Comparison of ENCODE assay signal across 8 cellular contexts in genomic region chr13:20924758-20925394, GRCh38. TPM values are rescaled to one million over a fixed set of nuclear protein-coding genes. Genes with fewer than 3 reads are reported as not detected.
A peak's percentile ranks its signal among the peaks of the same experiment; 100 is the strongest.
DNase-seq lines count a peak whose midpoint lies in the region; ATAC-seq and TF ChIP-seq lines count a peak whose summit lies in the region.

No MANE protein-coding gene starts in this region.

- intact Hi-C loops in activated B cell treated with CpG ODN at 0.5 μM for 24 hours (cut with micrococcal nuclease) = loop anchor here (1.0 to 10.0 kb wide), 5 partner anchors 100 to 743 kb away; no protein-coding TSS in a partner anchor

- no peak overlapping the region for H3K27ac Mint-ChIP-seq in activated B cell treated with CpG ODN at 0.5 μM for 24 hours

- no peak for TF ChIP-seq CTCF in activated B cell treated with CpG ODN at 0.5 μM for 24 hours (IDR thresholded peaks at IDR 0.05)

- H3K9me3 Mint-ChIP-seq in activated B cell treated with CpG ODN at 0.5 μM for 24 hours = no peaks in the 10 kb centered on the region

- H3K36me3 Mint-ChIP-seq in activated B cell treated with CpG ODN at 0.5 μM for 24 hours (ENCODE audit: low read depth) = no peaks in the 10 kb centered on the region

- no peak overlapping the region for H3K4me3 Mint-ChIP-seq in activated B cell treated with CpG ODN at 0.5 μM for 24 hours

- no peaks in the 10 kb centered on the region for H3K27me3 Mint-ChIP-seq in activated B cell treated with CpG ODN at 0.5 μM for 24 hours

- POLR2A ChIA-PET in activated B cell treated with CpG ODN at 0.5 μM for 24 hours (lab: Charles Lee) = no interaction called here

- CTCF ChIA-PET in activated B cell treated with CpG ODN at 0.5 μM for 24 hours (lab: Charles Lee) = interaction anchor here (0.6 to 6.9 kb wide), 5 partner anchors 12 to 728 kb away, joined by 3 to 73 read pairs (median 6); no protein-coding TSS in a partner anchor

- DNase-seq in NCI-H2196 (lab: John Stamatoyannopoulos, UW; ENCODE audit: unreplicated experiment) (peak; percentile 63), NCI-H2196 treated with DMSO at 0.1 percent for 48 hours (lab: John Stamatoyannopoulos, UW; ENCODE audit: unreplicated experiment) (no peak), NCI-H345 treated with DMSO at 0.1 percent for 48 hours (lab: John Stamatoyannopoulos, UW; ENCODE audit: unreplicated experiment) (peak; percentile 44), activated B cell treated with CpG ODN at 0.5 μM for 24 hours (peak; percentile 24), left kidney (ENCODE audit: low read depth, low spot score) (peak; percentile 96)
- peak; percentile 49 for DNase-seq in central memory CD4-positive, alpha-beta T cell
- DNase-seq in stimulated activated CD4-positive, alpha-beta T cell treated with anti-CD3 and anti-CD28 coated beads, Interleukin-2, amount 100 ng/mL, for 48 hours = peak; percentile 70 to 76

- no peak for ATAC-seq in activated B cell treated with CpG ODN at 0.5 μM for 24 hours (ENCODE audit: low read depth)
- ATAC-seq in GM21423 (IDR thresholded peaks at IDR 0.05; ENCODE audit: unreplicated experiment) = no peak

- no peaks in the 10 kb centered on the region for H3K4me1 Mint-ChIP-seq in activated B cell treated with CpG ODN at 0.5 μM for 24 hours

RNA-seq across cellular contexts. Expression of gene XPO4, which starts 22.3 kb away (rescaled TPM):
- 25.2 and 27.4 TPM in 2 replicates for total RNA-seq in activated B cell treated with CpG ODN at 0.5 μM for 24 hours
